9 cellular contexts compared by ENCODE assay signal in genomic region chr3:52606373-52607085, GRCh38.
DNase-seq lines count a peak whose midpoint lies in the region; ATAC-seq and TF ChIP-seq lines count a peak whose summit lies in the region.
"Had no signal": no experiment of that assay in that cellular context is flagged by ENCODE, and none has a peak within 500 bp of the region (broad histone marks: within the 10 kb centered on the region; RNA-seq: fewer than 3 reads in every experiment).

No MANE protein-coding gene starts in this region.

- peaks cover 10 to 17% of the 10 kb centered on the region in 2 donors for H3K36me3 ChIP-seq in thyroid gland
- H3K36me3 ChIP-seq in spleen: peaks cover 0 to 100% (median 71%) of the 10 kb centered on the region in 6 donors

- no peak for TF ChIP-seq CTCF in thyroid gland (IDR thresholded peaks at IDR 0.05)
- no peak for TF ChIP-seq CTCF in spleen (IDR thresholded peaks at IDR 0.05 in 8 of 11, conservative IDR thresholded peaks at IDR 0.05 in 3 of 11)

- H3K9me3 ChIP-seq in thyroid gland (no peaks in the 10 kb centered on the region), spleen (peaks cover 0 to 12% (median 3%) of the 10 kb centered on the region in 8 donors)

- H3K4me1 ChIP-seq in thyroid gland: peaks cover 23 to 29% of the 10 kb centered on the region in 2 donors
- H3K4me1 ChIP-seq in spleen: no peaks in the 10 kb centered on the region

- 47 to 54% methylated on average over 5 of the region's 5 CpGs for WGBS in thyroid gland, 2 donors
- WGBS in spleen, 5 donors: 87 to 95% (median 93%) methylated on average over 5 of the region's 5 CpGs

- H3K27me3 ChIP-seq in thyroid gland: no peaks in the 10 kb centered on the region
- no peaks in the 10 kb centered on the region for H3K27me3 ChIP-seq in spleen (replicated peaks in 1 of 7)

- intact Hi-C loops in left cardiac atrium (cut with DNase I): no loop called here
- intact Hi-C loops in thyroid gland (cut with DNase I): no loop called here
- intact Hi-C loops in spleen (cut with DNase I; ENCODE audit: low total_unique reads): no loop called here

- DNase-seq in NCI-H146 (lab: John Stamatoyannopoulos, UW) (peak; percentile 9), NCI-H146 treated with DMSO at 0.1 percent for 48 hours (lab: John Stamatoyannopoulos, UW; ENCODE audit: unreplicated experiment) (no peak), SHP77 treated with DMSO at 0.1 percent for 48 hours (lab: John Stamatoyannopoulos, UW) (peak; percentile 66), left cardiac atrium (no peak), thyroid gland (peak; percentile 81 to 83), spleen (no peak), activated gamma-delta T cell treated with Interleukin-2 at 50 U/mL for 16 hours (no peak)
- no peak for DNase-seq in activated CD4-positive, alpha-beta T cell treated with anti-CD3 and anti-CD28 coated beads, Interleukin-2, amount 50 U/mL, for 4 hours

- ATAC-seq in left cardiac atrium: peak; percentile 74 to 81

- H3K27ac ChIP-seq in thyroid gland (peak overlapping the region; percentile 75 to 95 (median 84)), spleen (no peak overlapping the region)
- H3K27ac ChIP-seq: coronary artery had no signal

- TF ChIP-seq POLR2A in thyroid gland (IDR thresholded peaks at IDR 0.05) (peak in 1 of 2 donors; percentile 59), spleen (IDR thresholded peaks at IDR 0.05) (no peak)

- H3K4me3 ChIP-seq in thyroid gland (replicated peaks in 1 of 3): no peak overlapping the region
- no peak overlapping the region for H3K4me3 ChIP-seq in spleen
- H3K4me3 ChIP-seq: coronary artery had no signal

Comparison
In these comparisons a context has a peak if more than half of its experiments do, and no peak if none do; other contexts are left out.
1. DNase-seq: peak in NCI-H146 (single experiment), SHP77 treated with DMSO at 0.1 percent for 48 hours (single experiment) and thyroid gland (2 of 2); none in NCI-H146 treated with DMSO at 0.1 percent for 48 hours (single experiment), left cardiac atrium (single experiment), spleen (single experiment), activated CD4-positive, alpha-beta T cell treated with anti-CD3 and anti-CD28 coated beads, Interleukin-2, amount 50 U/mL, for 4 hours (0 of 2) and activated gamma-delta T cell treated with Interleukin-2 at 50 U/mL for 16 hours (single experiment).
2. H3K27ac ChIP-seq: peak in thyroid gland (3 of 3); none in spleen (0 of 8).